In the genomic region with DNA sequence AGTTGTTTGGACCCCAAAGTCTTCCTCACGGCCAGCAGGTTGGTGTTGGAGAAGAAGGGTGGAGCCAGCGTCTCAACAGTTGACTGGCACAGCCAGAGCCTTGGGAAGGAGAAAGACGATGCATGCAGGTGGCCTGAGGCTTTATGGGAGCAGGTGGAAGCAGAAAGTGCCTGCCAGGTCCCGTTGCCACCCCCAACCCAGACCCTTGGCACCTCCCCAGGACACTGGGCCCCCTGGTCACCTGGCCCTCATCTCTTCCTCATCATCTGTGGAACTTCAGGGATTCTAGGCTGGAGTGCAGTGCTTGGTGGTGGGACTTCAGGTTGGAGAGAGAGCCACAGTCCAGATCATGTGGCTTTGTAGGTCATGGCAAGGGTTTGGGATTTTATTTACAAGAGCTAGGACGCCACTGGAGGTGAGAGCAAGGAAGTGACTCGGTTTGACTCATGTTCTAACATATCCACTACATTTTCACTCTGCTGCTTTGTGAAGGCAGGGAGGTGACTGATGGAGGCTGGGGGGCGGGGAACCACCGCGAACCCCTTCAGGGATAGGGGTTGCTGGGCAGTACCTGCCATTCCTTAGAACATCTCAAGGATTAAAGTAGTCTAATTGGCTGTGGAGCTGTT, we compare ENCODE assay signal across 20 cellular contexts.
DNase-seq lines count a peak whose midpoint lies in the region; ATAC-seq, FAIRE-seq and TF ChIP-seq lines count a peak whose summit lies in the region.
"Had no signal": no experiment of that assay in that cellular context is flagged by ENCODE, and none has a peak within 500 bp of the region (broad histone marks: within the 10 kb centered on the region; RNA-seq: fewer than 3 reads in every experiment).

No MANE protein-coding gene starts in this region.

- no peak overlapping the region for H3K56ac ChIP-seq in IMR-90 (ENCODE audit: extremely low read depth, insufficient read depth, low read length)

- H2AK5ac ChIP-seq in IMR-90 (ENCODE audit: low read depth, low read length) = no peak overlapping the region

- no peak overlapping the region for H3K23ac ChIP-seq in IMR-90 (ENCODE audit: low read depth, low read length)

- no peaks in the 10 kb centered on the region for H3K9me3 Mint-ChIP-seq in GM23338
- H3K9me3 Mint-ChIP-seq: CD14-positive monocyte had no signal

- peaks cover 18% of the 10 kb centered on the region for H3K4me1 Mint-ChIP-seq in GM23338
- H3K4me1 Mint-ChIP-seq: CD14-positive monocyte had no signal

- H3K4me2 ChIP-seq in GM23338 (no peak overlapping the region), IMR-90 (ENCODE audit: low read depth, low read length) (no peak overlapping the region)

- peaks cover 2% of the 10 kb centered on the region for H3K27me3 Mint-ChIP-seq in GM23338 (ENCODE audit: insufficient read depth, low read depth, poor library complexity)

- dilution Hi-C loops in IMR-90 (cut with HindIII; ENCODE audit: low sequenced_read_pairs, unreplicated experiment) = no loop called here

- H2BK20ac ChIP-seq in IMR-90 (ENCODE audit: low read depth, low read length) = no peak overlapping the region

- H2BK15ac ChIP-seq in IMR-90 (ENCODE audit: low read depth, low read length) = no peak overlapping the region

- H3K9me2 ChIP-seq in GM23338 (ENCODE audit: insufficient read depth) = 0 out of 2 replicates have a peak, but pooled peaks cover 8% of the 10 kb centered on the region

- H4K20me1 ChIP-seq in GM23338 (replicated peaks; ENCODE audit: insufficient read depth) (no peaks in the 10 kb centered on the region), IMR-90 (ENCODE audit: insufficient read depth, low read length) (no peaks in the 10 kb centered on the region)

- H3K79me1 ChIP-seq in IMR-90 (ENCODE audit: low read depth in 1 of 2, low read length in 2 of 2) = peaks cover 0 to 7% of the 10 kb centered on the region in 2 experiments; a peak in 1 of 4 replicates

- no CpG with 5 or more reads among the region's 9 CpGs for WGBS in IMR-90 (ENCODE audit: extremely low coverage in 2 of 2, insufficient read length in 1 of 2), 2 experiments

- CTCF ChIA-PET in IMR-90 (lab: Yijun Ruan, JAX) = no interaction called here

- H3K27me3 ChIP-seq in GM23338 (ENCODE audit: insufficient read depth) (no peaks in the 10 kb centered on the region), IMR-90 (ENCODE audit: control insufficient read depth, insufficient read depth, low read length) (no peaks in the 10 kb centered on the region), bronchial epithelial cell (ENCODE audit: control insufficient read depth, insufficient read depth, low read length) (no peaks in the 10 kb centered on the region)
- H3K27me3 ChIP-seq: SJCRH30 had no signal

- H2BK5ac ChIP-seq in IMR-90 (ENCODE audit: low read depth, low read length, poor library complexity, severe bottlenecking) = no peak overlapping the region

- H3K4ac ChIP-seq in IMR-90 (ENCODE audit: low read depth, low read length) = no peak overlapping the region

- H3K4me3 ChIP-seq in GM23338 (no peak overlapping the region), IMR-90 (ENCODE audit: insufficient read depth, low read depth, low read length) (no peak overlapping the region), bronchial epithelial cell (ENCODE audit: low read depth, low read length) (no peak overlapping the region)
- H3K4me3 ChIP-seq: K562, SJCRH30 had no signal

- TF ChIP-seq RAD21 in IMR-90 (IDR thresholded peaks at IDR 0.05; ENCODE audit: low read length) = no peak

- no peak overlapping the region for H4K8ac ChIP-seq in IMR-90 (ENCODE audit: low read depth in 2 of 2, low read length in 2 of 2)

- no TSS peak for BruUV-seq in IMR-90 (replicated peaks; lab: Mats Ljungman, UMichigan)

- no peaks in the 10 kb centered on the region for H3K9me3 ChIP-seq in IMR-90 (ENCODE audit: control insufficient read depth, insufficient read depth, low read length)
- H3K9me3 ChIP-seq: SJCRH30 had no signal

- H3K18ac ChIP-seq in IMR-90 (ENCODE audit: low read depth, low read length) = no peak overlapping the region

- in situ Hi-C loops in IMR-90 (cut with MboI; ENCODE audit: low sequenced_read_pairs) = no loop called here

- H3K36me3 ChIP-seq in GM23338 (ENCODE audit: insufficient read depth) = no peaks in the 10 kb centered on the region
- peaks cover 38% of the 10 kb centered on the region for H3K36me3 ChIP-seq in IMR-90 (ENCODE audit: control insufficient read depth, insufficient read depth, low read length)
- no peaks in the 10 kb centered on the region for H3K36me3 ChIP-seq in bronchial epithelial cell (ENCODE audit: control insufficient read depth, insufficient read depth, low read length)
- H3K36me3 ChIP-seq: SJCRH30 had no signal

- no peak for DNase-seq in GM23338 (ENCODE audit: low spot score)
- peak; percentile 42 for DNase-seq in IMR-90
- peak; percentile 65 for DNase-seq in bronchial epithelial cell (ENCODE audit: low read depth)
- peak; percentile 24 for DNase-seq in kidney tubule cell (ENCODE audit: low spot score)
- DNase-seq in NCI-H748 treated with DMSO at 0.1 percent for 48 hours (lab: John Stamatoyannopoulos, UW) = no peak
- no peak for DNase-seq in putamen (ENCODE audit: low spot score)
- DNase-seq: AML-193, COR-L47, NCI-H1436 treated with DMSO at 0.1 percent for 48 hours, NCI-H2081, NCI-H510A, SJCRH30 had no signal

- POLR2A ChIA-PET in IMR-90 (lab: Charles Lee; ENCODE audit: unreplicated experiment) = no interaction called here

- H3K9ac ChIP-seq in IMR-90 (ENCODE audit: low read depth, low read length) = no peak overlapping the region

- H2AFZ ChIP-seq in GM23338 (no peak overlapping the region), IMR-90 (replicated peaks; ENCODE audit: low read length, poor library complexity) (no peak overlapping the region)

- peak overlapping the region; percentile 63; the same call in 1 of the 2 replicates for H3K14ac ChIP-seq in IMR-90 (replicated peaks; ENCODE audit: low read depth, low read length)

- H2BK120ac ChIP-seq in IMR-90 (ENCODE audit: low read depth, low read length) = no peak overlapping the region

- no peak overlapping the region for H4K5ac ChIP-seq in IMR-90 (ENCODE audit: low read depth, low read length)

- peaks cover 28% of the 10 kb centered on the region for H3K36me3 Mint-ChIP-seq in GM23338 (ENCODE audit: low read depth)
- H3K36me3 Mint-ChIP-seq: CD14-positive monocyte had no signal

- peaks cover 16% of the 10 kb centered on the region for H3K9me1 ChIP-seq in IMR-90 (ENCODE audit: insufficient read depth, low read length)

- no peaks in the 10 kb centered on the region for H3K79me2 ChIP-seq in GM23338 (replicated peaks; ENCODE audit: insufficient read depth)

- peaks cover 9% of the 10 kb centered on the region; the same call in 1 of the 2 replicates for H3K4me1 ChIP-seq in GM23338 (ENCODE audit: insufficient read depth)
- no peaks in the 10 kb centered on the region for H3K4me1 ChIP-seq in IMR-90 (ENCODE audit: control insufficient read depth, insufficient read depth, low read length)

- TF ChIP-seq CTCF in GM23338 (conservative IDR thresholded peaks at IDR 0.05; ENCODE audit: low read depth in 2 of 2) (no peak), IMR-90 (conservative IDR thresholded peaks at IDR 0.05; ENCODE audit: low read depth, low read length) (no peak), bronchial epithelial cell (IDR thresholded peaks at IDR 0.05; ENCODE audit: insufficient read depth, low read length, severe bottlenecking) (no peak)

- 0 out of 2 replicates have a peak overlapping the region, but pooled peaks have one; percentile 51 for H3K27ac Mint-ChIP-seq in GM23338

- H3K27ac ChIP-seq in GM23338 (ENCODE audit: low read depth) (no peak overlapping the region), IMR-90 (ENCODE audit: insufficient read depth, low read length) (no peak overlapping the region)
- H3K27ac ChIP-seq: HL-60, RWPE1, SJCRH30 had no signal

- peak overlapping the region; percentile 76 for H2AK9ac ChIP-seq in IMR-90 (replicated peaks; ENCODE audit: low read depth, low read length, poor library complexity)

- FAIRE-seq in bronchial epithelial cell (lab: Jason Lieb, UNC) = no peak
- FAIRE-seq: GM19239, K562 had no signal

- intact Hi-C loops in IMR-90 (cut with micrococcal nuclease) = no loop called here

- TF ChIP-seq POLR2A in IMR-90 (IDR thresholded peaks at IDR 0.05; ENCODE audit: low read depth, low read length) = no peak

- 0 out of 2 replicates have a peak, but pooled peaks cover 4% of the 10 kb centered on the region for H3F3A ChIP-seq in GM23338 (replicated peaks; ENCODE audit: low read depth)

- no peak overlapping the region for H4K91ac ChIP-seq in IMR-90 (ENCODE audit: insufficient read depth, low read depth, low read length)

- no peak overlapping the region for H3K4me3 Mint-ChIP-seq in GM23338
- H3K4me3 Mint-ChIP-seq: CD14-positive monocyte had no signal

- ATAC-seq in GM23338 (no peak), IMR-90 (ENCODE audit: low read depth) (peak; percentile 17; the same call in 1 of the 2 replicates), GM21576 (IDR thresholded peaks at IDR 0.05; ENCODE audit: unreplicated experiment) (no peak), GM19395 (IDR thresholded peaks at IDR 0.05; ENCODE audit: unreplicated experiment) (no peak)
- ATAC-seq: HCT116, K562 had no signal

TF ChIP-seq in GM23338, 12 proteins besides CTCF, POLR2A, EP300 and RAD21 (continues in another document):
- TF ChIP-seq EZH2 (IDR thresholded peaks at IDR 0.05; ENCODE audit: low read depth, unreplicated experiment) = no peak
- no peak for TF ChIP-seq ZNF114 (CRISPR knock-in tag; IDR thresholded peaks at IDR 0.05)
- no peak for TF ChIP-seq POLR2AphosphoS5 (IDR thresholded peaks at IDR 0.05; ENCODE audit: low read depth)
- no peak for TF ChIP-seq EZH2phosphoT487 (IDR thresholded peaks at IDR 0.05; ENCODE audit: unreplicated experiment)
- no peak for TF ChIP-seq JUNB (IDR thresholded peaks at IDR 0.05; ENCODE audit: unreplicated experiment)

TF ChIP-seq in IMR-90, 13 proteins besides CTCF, POLR2A, EP300 and RAD21 (continues in another document):
- TF ChIP-seq MAZ (IDR thresholded peaks at IDR 0.05; ENCODE audit: borderline replicate concordance, low read depth, low read length) = no peak
- no peak for TF ChIP-seq FOS (IDR thresholded peaks at IDR 0.05; ENCODE audit: low read depth, low read length)
- TF ChIP-seq NFE2L2 (IDR thresholded peaks at IDR 0.05; ENCODE audit: low read depth, low read length) = no peak
- TF ChIP-seq SMC3 (IDR thresholded peaks at IDR 0.05; ENCODE audit: low read depth, low read length) = no peak
- no peak for TF ChIP-seq MAFK (IDR thresholded peaks at IDR 0.05; ENCODE audit: low read depth, low read length)
- TF ChIP-seq MXI1 (IDR thresholded peaks at IDR 0.05; ENCODE audit: borderline replicate concordance, low read depth, low read length) = no peak
- TF ChIP-seq RCOR1 (IDR thresholded peaks at IDR 0.05; ENCODE audit: insufficient replicate concordance, low read length) = no peak
- TF ChIP-seq CEBPB (IDR thresholded peaks at IDR 0.05; ENCODE audit: low read depth, low read length) = no peak
- TF ChIP-seq BHLHE40 (IDR thresholded peaks at IDR 0.05; ENCODE audit: low read depth, low read length) = no peak
- TF ChIP-seq CHD1 (IDR thresholded peaks at IDR 0.05; ENCODE audit: low read depth, low read length) = no peak

Comparison
In these comparisons a context has a peak if more than half of its experiments do, and no peak if none do; other contexts are left out.
1. DNase-seq: peak in IMR-90 (single experiment), bronchial epithelial cell (single experiment) and kidney tubule cell (single experiment); none in GM23338 (single experiment), NCI-H748 treated with DMSO at 0.1 percent for 48 hours (single experiment) and putamen (single experiment).